ENCODE assay signal across 19 cellular contexts in genomic region chr20:13295637-13296036, GRCh38.
DNase-seq lines count a peak whose midpoint lies in the region; ATAC-seq and TF ChIP-seq lines count a peak whose summit lies in the region.
"Had no signal": no experiment of that assay in that cellular context is flagged by ENCODE, and none has a peak within 500 bp of the region (broad histone marks: within the 10 kb centered on the region; RNA-seq: fewer than 3 reads in every experiment).

No MANE protein-coding gene starts in this region.

- peaks cover 2% of the 10 kb centered on the region for H3K27me3 Mint-ChIP-seq in GM23338 (ENCODE audit: insufficient read depth, low read depth, poor library complexity)
- no peaks in the 10 kb centered on the region for H3K27me3 Mint-ChIP-seq in WTC11 (ENCODE audit: low read depth)
- H3K27me3 Mint-ChIP-seq: CD4-positive, CD25-positive, alpha-beta regulatory T cell had no signal

- POLR2A ChIA-PET in WTC11 (lab: Charles Lee), result no interaction called here

- no peaks in the 10 kb centered on the region for H3K36me3 ChIP-seq in GM23338 (ENCODE audit: insufficient read depth)
- H3K36me3 ChIP-seq: BE2C, HAP-1 had no signal

- H3K36me3 Mint-ChIP-seq in GM23338 (ENCODE audit: low read depth) (no peaks in the 10 kb centered on the region), WTC11 (no peaks in the 10 kb centered on the region)

- H3K4me1 Mint-ChIP-seq in GM23338 (peaks cover 3% of the 10 kb centered on the region), WTC11 (peaks cover 4% of the 10 kb centered on the region; the same call in 1 of the 2 replicates)
- H3K4me1 Mint-ChIP-seq: CD4-positive, CD25-positive, alpha-beta regulatory T cell; CD8-positive, alpha-beta memory T cell had no signal

- no peak overlapping the region for H3K27ac ChIP-seq in GM23338 (ENCODE audit: low read depth)

- no peak overlapping the region for H2AFZ ChIP-seq in GM23338

- H3K4me3 ChIP-seq in GM23338, result no peak overlapping the region
- H3K4me3 ChIP-seq: GM12878, HAP-1 had no signal

- H3K4me1 ChIP-seq in GM23338 (ENCODE audit: insufficient read depth), result no peaks in the 10 kb centered on the region
- H3K4me1 ChIP-seq: BE2C, HAP-1 had no signal

- peak; percentile 79 for ATAC-seq in GM23338
- peak; percentile 70 for ATAC-seq in WTC11
- ATAC-seq in HG02798 (IDR thresholded peaks at IDR 0.05; ENCODE audit: poor library complexity, unreplicated experiment), result no peak
- ATAC-seq: GM12878 had no signal

- no peaks in the 10 kb centered on the region for H3F3A ChIP-seq in GM23338 (replicated peaks; ENCODE audit: low read depth)

- H3K4me3 Mint-ChIP-seq in GM23338 (no peak overlapping the region), WTC11 (no peak overlapping the region)
- H3K4me3 Mint-ChIP-seq: CD4-positive, CD25-positive, alpha-beta regulatory T cell; CD8-positive, alpha-beta memory T cell had no signal

- no peaks in the 10 kb centered on the region for H3K27me3 ChIP-seq in GM23338 (ENCODE audit: insufficient read depth)

- CTCF ChIA-PET in WTC11 (lab: Charles Lee), result interaction anchor here (0.6 kb wide), 1 partner anchor 326 kb away, joined by 5 read pairs; no protein-coding TSS in a partner anchor

- TF ChIP-seq CTCF in GM23338 (conservative IDR thresholded peaks at IDR 0.05; ENCODE audit: low read depth in 2 of 2), result no peak
- no peak for TF ChIP-seq CTCF in WTC11 (IDR thresholded peaks at IDR 0.05)

- DNase-seq in GM23338 (ENCODE audit: low spot score) (peak; percentile 43), WTC11 (ENCODE audit: low spot score) (no peak), islet precursor cell (peak; percentile 50), cortex of kidney (lab: John Stamatoyannopoulos, UW) (no peak), KG1 (lab: John Stamatoyannopoulos, UW) (no peak)
- no peak for DNase-seq in stimulated activated naive CD4-positive, alpha-beta T cell (lab: John Stamatoyannopoulos, UW)
- DNase-seq: 8988T; BE2C; C1 segment of cervical spinal cord; CD4-positive, CD25-positive, alpha-beta regulatory T cell; CD8-positive, alpha-beta memory T cell; COR-L47; DMS 273 treated with DMSO at 0.1 percent for 48 hours; DMS53; DND-41; EL had no signal

- H3K9me3 Mint-ChIP-seq in GM23338, result no peaks in the 10 kb centered on the region
- no peaks in the 10 kb centered on the region for H3K9me3 Mint-ChIP-seq in WTC11
- H3K9me3 Mint-ChIP-seq: CD4-positive, CD25-positive, alpha-beta regulatory T cell had no signal

- no peak overlapping the region for H3K4me2 ChIP-seq in GM23338

- H4K20me1 ChIP-seq in GM23338 (replicated peaks; ENCODE audit: insufficient read depth), result no peaks in the 10 kb centered on the region

- no peaks in the 10 kb centered on the region for H3K79me2 ChIP-seq in GM23338 (replicated peaks; ENCODE audit: insufficient read depth)

- H3K27ac Mint-ChIP-seq in GM23338 (no peak overlapping the region), WTC11 (no peak overlapping the region)
- H3K27ac Mint-ChIP-seq: CD8-positive, alpha-beta memory T cell had no signal

- no peaks in the 10 kb centered on the region for H3K9me2 ChIP-seq in GM23338 (ENCODE audit: insufficient read depth)

TF ChIP-seq in GM23338, 12 proteins besides CTCF, POLR2A, EP300 and RAD21 (continues in another document):
- TF ChIP-seq EZH2phosphoT487 (IDR thresholded peaks at IDR 0.05; ENCODE audit: unreplicated experiment) (no peak), REST (IDR thresholded peaks at IDR 0.05; ENCODE audit: unreplicated experiment) (no peak), STAT1 (IDR thresholded peaks at IDR 0.05; ENCODE audit: unreplicated experiment) (no peak), ETS1 (IDR thresholded peaks at IDR 0.05) (no peak), EZH2 (IDR thresholded peaks at IDR 0.05; ENCODE audit: low read depth, unreplicated experiment) (no peak), CREB1 (CRISPR knock-in tag; IDR thresholded peaks at IDR 0.05; ENCODE audit: low read depth) (no peak)

TF ChIP-seq in WTC11, 78 proteins besides CTCF, POLR2A, EP300 and RAD21:
- TF ChIP-seq IRF2 (CRISPR knock-in tag; IDR thresholded peaks at IDR 0.05; ENCODE audit: borderline replicate concordance, low read depth) (no peak), CBFB (CRISPR knock-in tag; IDR thresholded peaks at IDR 0.05; ENCODE audit: low read depth) (no peak)

Comparison
In these comparisons a context has a peak if more than half of its experiments do, and no peak if none do; other contexts are left out.
1. DNase-seq: peak in GM23338 (single experiment) and islet precursor cell (single experiment); none in WTC11 (single experiment), stimulated activated naive CD4-positive, alpha-beta T cell (0 of 6), cortex of kidney (single experiment) and KG1 (single experiment).